Comparison of ENCODE assay signal across 13 cellular contexts in genomic region chr7:75663302-75663907, GRCh38.
A peak's percentile ranks its signal among the peaks of the same experiment; 100 is the strongest.
DNase-seq lines count a peak whose midpoint lies in the region; ATAC-seq, FAIRE-seq and TF ChIP-seq lines count a peak whose summit lies in the region.
"Had no signal": no experiment of that assay in that cellular context is flagged by ENCODE, and none has a peak within 500 bp of the region (broad histone marks: within the 10 kb centered on the region; RNA-seq: fewer than 3 reads in every experiment).

No MANE protein-coding gene starts in this region.

- H3K4me3 ChIP-seq in HepG2 (replicated peaks in 1 of 3; ENCODE audit: insufficient read depth in 1 of 3, low read depth in 2 of 3, low read length in 3 of 3): no peak overlapping the region

- in situ Hi-C loops in HepG2 (cut with HindIII; ENCODE audit: extremely low pct_ligation_motif_present, low pct_unique_long_range_greater_than_20kb): no loop called here

- POLR2A ChIA-PET in HepG2 (lab: Yijun Ruan, JAX): no interaction called here

- no peaks in the 10 kb centered on the region for H3K36me3 ChIP-seq in HepG2 (replicated peaks in 1 of 2; ENCODE audit: control insufficient read depth in 1 of 2, insufficient read depth in 2 of 2, low read length in 2 of 2)

- intact Hi-C loops in HepG2 (cut with micrococcal nuclease; ENCODE audit: unreplicated experiment): no loop called here

- H3K27me3 Mint-ChIP-seq in immature natural killer cell (ENCODE audit: low read depth in 3 of 3): peaks cover 0 to 5% (median 0%) of the 10 kb centered on the region in 3 donors

- H3K4me2 ChIP-seq in HepG2 (ENCODE audit: low read depth, low read length): no peak overlapping the region

- no peaks in the 10 kb centered on the region for H3K36me3 Mint-ChIP-seq in immature natural killer cell

- H3K27me3 ChIP-seq in HepG2 (ENCODE audit: control insufficient read depth in 1 of 2, insufficient read depth in 2 of 2, low read length in 2 of 2): no peaks in the 10 kb centered on the region

- DNase-seq in HepG2 (ENCODE audit: low spot score): no peak
- no peak for DNase-seq in immature natural killer cell
- no peak for DNase-seq in GF-D8 (lab: John Stamatoyannopoulos, UW)
- DNase-seq in GM19239 (ENCODE audit: insufficient read length, low spot score): no peak
- DNase-seq: activated T-cell treated with anti-CD3 and anti-CD28 coated beads, Interleukin-2, amount 50 U/mL, for 4 hours; cortex of kidney; DMS79; NCI-H2029 had no signal

- no peak overlapping the region for H3K4me3 Mint-ChIP-seq in immature natural killer cell
- H3K4me3 Mint-ChIP-seq: activated T-cell treated with anti-CD3 and anti-CD28 coated beads, Interleukin-2, amount 50 U/mL, for 4 hours; neural crest cell had no signal

- FAIRE-seq in HepG2 (lab: Jason Lieb, UNC): no peak
- FAIRE-seq in GM19239 (lab: Jason Lieb, UNC): no peak

- BruUV-seq in HepG2 (replicated peaks; lab: Mats Ljungman, UMichigan): no TSS peak

- no peak for TF ChIP-seq EP300 in HepG2 (IDR thresholded peaks at IDR 0.05; ENCODE audit: low read depth in 2 of 2, low read length in 2 of 2)
- TF ChIP-seq EP300 in HepG2 (CRISPR knock-in tag; IDR thresholded peaks at IDR 0.05; ENCODE audit: borderline replicate concordance): no peak

- TF ChIP-seq CTCF in HepG2 (CRISPR knock-in tag; IDR thresholded peaks at IDR 0.05): no peak

- no peak overlapping the region for H2AFZ ChIP-seq in HepG2 (ENCODE audit: low read length)

- no peaks in the 10 kb centered on the region for H4K20me1 ChIP-seq in HepG2 (ENCODE audit: insufficient read depth, low read length)

- H3K9me3 ChIP-seq in HepG2 (ENCODE audit: low read length): no peaks in the 10 kb centered on the region

- TF ChIP-seq RAD21 in HepG2 (CRISPR knock-in tag; IDR thresholded peaks at IDR 0.05): no peak

- H3K4me1 Mint-ChIP-seq in immature natural killer cell: no peaks in the 10 kb centered on the region

- H3K27ac Mint-ChIP-seq in immature natural killer cell: peak overlapping the region in 2 of 6 donors; percentile 31 to 77

- no peaks in the 10 kb centered on the region for H3K9me3 Mint-ChIP-seq in immature natural killer cell
- H3K9me3 Mint-ChIP-seq: activated T-cell treated with anti-CD3 and anti-CD28 coated beads, Interleukin-2, amount 50 U/mL, for 4 hours; neural crest cell had no signal

- no peaks in the 10 kb centered on the region for H3K79me2 ChIP-seq in HepG2 (ENCODE audit: insufficient read depth, low read length)

- ATAC-seq in GM18858 (IDR thresholded peaks at IDR 0.05; ENCODE audit: unreplicated experiment) (peak; percentile 22), GM21786 (IDR thresholded peaks at IDR 0.05; ENCODE audit: unreplicated experiment) (peak; percentile 38), HG03457 (IDR thresholded peaks at IDR 0.05; ENCODE audit: unreplicated experiment) (peak; percentile 49), HepG2 (no peak), HG03342 (IDR thresholded peaks at IDR 0.05; ENCODE audit: unreplicated experiment) (no peak)
- ATAC-seq: activated T-cell treated with anti-CD3 and anti-CD28 coated beads, Interleukin-2, amount 50 U/mL, for 4 hours had no signal

- no peak overlapping the region for H3K27ac ChIP-seq in HepG2 (ENCODE audit: extremely low read length, insufficient read depth, low read length)

- peaks cover 8% of the 10 kb centered on the region for H3K4me1 ChIP-seq in HepG2 (ENCODE audit: insufficient read depth, low read length)

- no peak for TF ChIP-seq POLR2A in HepG2 (IDR thresholded peaks at IDR 0.05; ENCODE audit: insufficient read depth in 1 of 2, low read depth in 2 of 2, low read length in 2 of 2)

- CTCF ChIA-PET in HepG2 (lab: Yijun Ruan, JAX; ENCODE audit: low intra/inter-chr PET ratio, low total read pairs): no interaction called here

- H3K9ac ChIP-seq in HepG2 (ENCODE audit: insufficient read depth, low read depth, low read length): no peak overlapping the region

- WGBS in HepG2 (ENCODE audit: low lambda C conversion rate): 79% methylated on average over 5 of the region's 8 CpGs

TF ChIP-seq in HepG2, 621 proteins besides CTCF, POLR2A, EP300 and RAD21 (continues in another document):
- TF ChIP-seq LRRFIP1 (CRISPR knock-in tag; conservative IDR thresholded peaks at IDR 0.05) (no peak), ZSCAN21 (CRISPR knock-in tag; IDR thresholded peaks at IDR 0.05; ENCODE audit: borderline replicate concordance) (no peak), ONECUT2 (CRISPR knock-in tag; IDR thresholded peaks at IDR 0.05) (no peak), ZBTB20 (CRISPR knock-in tag; IDR thresholded peaks at IDR 0.05; ENCODE audit: borderline replicate concordance, low read depth) (no peak), ZNF17 (CRISPR knock-in tag; IDR thresholded peaks at IDR 0.05) (no peak), ZNF770 (CRISPR knock-in tag; IDR thresholded peaks at IDR 0.05) (0 out of 2 replicates have a peak, but pooled peaks have one; percentile 24), ZBTB46 (CRISPR knock-in tag; IDR thresholded peaks at IDR 0.05; ENCODE audit: borderline replicate concordance) (no peak), IKZF4 (CRISPR knock-in tag; IDR thresholded peaks at IDR 0.05; ENCODE audit: borderline replicate concordance, low read depth, not compliant biosample characterization) (no peak), ZBTB33 (CRISPR knock-in tag; IDR thresholded peaks at IDR 0.05) (peak; percentile 54; the same call in 1 of the 2 replicates), MIER3 (CRISPR knock-in tag; IDR thresholded peaks at IDR 0.05; ENCODE audit: borderline replicate concordance) (no peak)

Comparison
In these comparisons a context has a peak if more than half of its experiments do, and no peak if none do; other contexts are left out.
1. ATAC-seq: peak in GM18858 (single experiment), GM21786 (single experiment) and HG03457 (single experiment); none in HepG2 (single experiment) and HG03342 (single experiment).